Comparison of ENCODE assay signal across 9 cellular contexts in genomic region chr15:69794643-69795461, GRCh38.
DNase-seq lines count a peak whose midpoint lies in the region; ATAC-seq, FAIRE-seq and TF ChIP-seq lines count a peak whose summit lies in the region.
"Had no signal": no experiment of that assay in that cellular context is flagged by ENCODE, and none has a peak within 500 bp of the region (broad histone marks: within the 10 kb centered on the region; RNA-seq: fewer than 3 reads in every experiment).

No MANE protein-coding gene starts in this region.

- intact Hi-C loops in lower lobe of right lung (cut with DNase I): no loop called here

- ATAC-seq in lower lobe of right lung (peak; percentile 70 to 87), GM19452 (IDR thresholded peaks at IDR 0.05; ENCODE audit: unreplicated experiment) (no peak), HG03196 (IDR thresholded peaks at IDR 0.05; ENCODE audit: unreplicated experiment) (no peak)

- H3K9ac ChIP-seq in MM.1S (ENCODE audit: low read length): no peak overlapping the region
- H3K9ac ChIP-seq: parathyroid adenoma had no signal

- H3K9me3 ChIP-seq in MM.1S (replicated peaks; ENCODE audit: insufficient read depth, low read length) (no peaks in the 10 kb centered on the region), lower lobe of right lung (no peaks in the 10 kb centered on the region)

- H2AFZ ChIP-seq in MM.1S (ENCODE audit: low read length): no peak overlapping the region
- H2AFZ ChIP-seq: parathyroid adenoma had no signal

- H3K4me3 ChIP-seq in MM.1S (ENCODE audit: low read length) (no peak overlapping the region), epithelial cell of esophagus (ENCODE audit: low read length) (no peak overlapping the region), lower lobe of right lung (no peak overlapping the region)

- H3K79me2 ChIP-seq in MM.1S (ENCODE audit: low read length): no peaks in the 10 kb centered on the region
- H3K79me2 ChIP-seq: parathyroid adenoma had no signal

- no peaks in the 10 kb centered on the region for H3K27me3 ChIP-seq in MM.1S (replicated peaks; ENCODE audit: insufficient read depth, low read length)
- no peaks in the 10 kb centered on the region for H3K27me3 ChIP-seq in lower lobe of right lung (ENCODE audit: low read depth)

- H4K20me1 ChIP-seq in MM.1S (ENCODE audit: insufficient read depth, low read length): no peaks in the 10 kb centered on the region

- no peak for DNase-seq in MM.1S
- DNase-seq in epithelial cell of esophagus (ENCODE audit: low read depth): peak; percentile 42
- DNase-seq in lower lobe of right lung: no peak
- peak; percentile 69 for DNase-seq in urothelium cell line (ENCODE audit: low spot score)
- DNase-seq in NCI-H128 (lab: John Stamatoyannopoulos, UW; ENCODE audit: unreplicated experiment): no peak
- DNase-seq: activated CD4-positive, alpha-beta memory T cell treated with anti-CD3 and anti-CD28 coated beads for 36 hours had no signal

- FAIRE-seq in urothelium cell line (lab: Jason Lieb, UNC): peak; percentile 53

- peak overlapping the region; percentile 8; the same call in 1 of the 2 replicates for H3K4me2 ChIP-seq in MM.1S (ENCODE audit: low read depth, low read length)

- H3K36me3 ChIP-seq in MM.1S (replicated peaks; ENCODE audit: insufficient read depth, low read length) (no peaks in the 10 kb centered on the region), lower lobe of right lung (no peaks in the 10 kb centered on the region)

- TF ChIP-seq CTCF in MM.1S (IDR thresholded peaks at IDR 0.05; ENCODE audit: low read length) (no peak), epithelial cell of esophagus (IDR thresholded peaks at IDR 0.05; ENCODE audit: insufficient read depth, low read depth, low read length, missing control alignments) (no peak), lower lobe of right lung (IDR thresholded peaks at IDR 0.05) (no peak)

- H3K4me1 ChIP-seq in MM.1S (ENCODE audit: low read length) (peaks cover 8% of the 10 kb centered on the region; the same call in 1 of the 2 replicates), lower lobe of right lung (peaks cover 18% of the 10 kb centered on the region)
- H3K4me1 ChIP-seq: parathyroid adenoma had no signal

- H3F3A ChIP-seq in MM.1S (ENCODE audit: insufficient read depth, low read length): no peaks in the 10 kb centered on the region

- H3K27ac ChIP-seq in MM.1S (ENCODE audit: low read length) (no peak overlapping the region), lower lobe of right lung (peak overlapping the region; percentile 79)
- H3K27ac ChIP-seq: parathyroid adenoma had no signal

- no peaks in the 10 kb centered on the region for H3K9me2 ChIP-seq in MM.1S (replicated peaks; ENCODE audit: insufficient read depth, low read length)

Comparison
In these comparisons a context has a peak if more than half of its experiments do, and no peak if none do; other contexts are left out.
1. DNase-seq: peak in epithelial cell of esophagus (single experiment) and urothelium cell line (single experiment); none in MM.1S (single experiment), lower lobe of right lung (single experiment) and NCI-H128 (single experiment).
2. ATAC-seq: peak in lower lobe of right lung (2 of 2); none in GM19452 (single experiment) and HG03196 (single experiment).